Comparison of ENCODE assay signal across 19 cellular contexts in genomic region chr11:41784513-41785335, GRCh38.
DNase-seq lines count a peak whose midpoint lies in the region; ATAC-seq, FAIRE-seq and TF ChIP-seq lines count a peak whose summit lies in the region.
"Had no signal": no experiment of that assay in that cellular context is flagged by ENCODE, and none has a peak within 500 bp of the region (broad histone marks: within the 10 kb centered on the region; RNA-seq: fewer than 3 reads in every experiment).

No MANE protein-coding gene starts in this region.

- TF ChIP-seq EP300 in HepG2 (IDR thresholded peaks at IDR 0.05; ENCODE audit: low read depth in 2 of 2, low read length in 2 of 2) (no peak), HepG2 (CRISPR knock-in tag; IDR thresholded peaks at IDR 0.05; ENCODE audit: borderline replicate concordance) (no peak)

- POLR2A ChIA-PET in HepG2 (lab: Yijun Ruan, JAX): no interaction called here

- H2AFZ ChIP-seq in HepG2 (ENCODE audit: low read length): no peak overlapping the region

- H3K4me3 ChIP-seq in HepG2 (replicated peaks in 1 of 3; ENCODE audit: insufficient read depth in 1 of 3, low read depth in 2 of 3, low read length in 3 of 3): no peak overlapping the region
- H3K4me3 ChIP-seq: BLaER1 treated with 17β-estradiol and CSF1 and Interleukin-3, amounts not matched to agents 10 nM and 100 nM had no signal

- H3K4me1 ChIP-seq in HepG2 (ENCODE audit: insufficient read depth, low read length): no peaks in the 10 kb centered on the region

- H3K27me3 ChIP-seq in HepG2 (ENCODE audit: control insufficient read depth in 1 of 2, insufficient read depth in 2 of 2, low read length in 2 of 2): no peaks in the 10 kb centered on the region
- H3K27me3 ChIP-seq: BLaER1 treated with 17β-estradiol and CSF1 and Interleukin-3, amounts not matched to agents 10 nM and 100 nM had no signal

- CTCF ChIA-PET in HepG2 (lab: Yijun Ruan, JAX; ENCODE audit: low intra/inter-chr PET ratio, low total read pairs): no interaction called here

- no peak for TF ChIP-seq CTCF in 22Rv1 (IDR thresholded peaks at IDR 0.05)
- TF ChIP-seq CTCF in HepG2 (CRISPR knock-in tag; IDR thresholded peaks at IDR 0.05): no peak

- H3K27ac ChIP-seq in 22Rv1 (peak overlapping the region; percentile 100), HepG2 (ENCODE audit: extremely low read length, insufficient read depth, low read length) (no peak overlapping the region)

- 0% methylated on average over 3 of the region's 3 CpGs for WGBS in HepG2 (ENCODE audit: low lambda C conversion rate)

- in situ Hi-C loops in HepG2 (cut with HindIII; ENCODE audit: extremely low pct_ligation_motif_present, low pct_unique_long_range_greater_than_20kb): no loop called here

- intact Hi-C loops in left colon (cut with DNase I, micrococcal nuclease) (no loop called here), HepG2 (cut with micrococcal nuclease; ENCODE audit: unreplicated experiment) (no loop called here)

- DNase-seq in HT1080 (ENCODE audit: low read depth) (peak; percentile 80), SW480 (ENCODE audit: low spot score) (peak; percentile 79), left colon (peak in 1 of 2 donors; percentile 47), occipital lobe (lab: John Stamatoyannopoulos, UW) (no peak), GF-D8 (lab: John Stamatoyannopoulos, UW) (no peak), HepG2 (ENCODE audit: low spot score) (no peak)
- DNase-seq: activated CD4-positive, alpha-beta T cell treated with anti-CD3 and anti-CD28 coated beads for 36 hours; activated CD8-positive, alpha-beta memory T cell treated with anti-CD3 and anti-CD28 coated beads, Interleukin-2, amount 10 ng/mL, durations not matched to agents 7 days and 5 days; activated naive CD8-positive, alpha-beta T cell treated with anti-CD3 and anti-CD28 coated beads, Interleukin-2, amount 10 ng/mL, durations not matched to agents 7 days and 5 days; HFFc6; left cardiac atrium; NCI-H1436; NCI-H774 had no signal

- BruUV-seq in HepG2 (replicated peaks; lab: Mats Ljungman, UMichigan): no TSS peak

- peaks cover 84% of the 10 kb centered on the region for H3K9me3 ChIP-seq in HepG2 (ENCODE audit: low read length)

- no peak for TF ChIP-seq POLR2A in HepG2 (IDR thresholded peaks at IDR 0.05; ENCODE audit: insufficient read depth in 1 of 2, low read depth in 2 of 2, low read length in 2 of 2)

- no peaks in the 10 kb centered on the region for H3K36me3 ChIP-seq in HepG2 (replicated peaks in 1 of 2; ENCODE audit: control insufficient read depth in 1 of 2, insufficient read depth in 2 of 2, low read length in 2 of 2)
- H3K36me3 ChIP-seq: BLaER1 treated with 17β-estradiol and CSF1 and Interleukin-3, amounts not matched to agents 10 nM and 100 nM had no signal

- H3K79me2 ChIP-seq in HepG2 (ENCODE audit: insufficient read depth, low read length): no peaks in the 10 kb centered on the region

- no peak for FAIRE-seq in HepG2 (lab: Jason Lieb, UNC)
- FAIRE-seq: frontal cortex, TTC549 had no signal

- H3K9ac ChIP-seq in HepG2 (ENCODE audit: insufficient read depth, low read depth, low read length): no peak overlapping the region

- H3K4me2 ChIP-seq in HepG2 (ENCODE audit: low read depth, low read length): no peak overlapping the region

- ATAC-seq in left colon (peak; percentile 100), HG03097 (IDR thresholded peaks at IDR 0.05; ENCODE audit: low FRiP score, unreplicated experiment) (no peak), HepG2 (no peak)
- ATAC-seq: activated CD4-positive, alpha-beta T cell treated with anti-CD3 and anti-CD28 coated beads for 36 hours; activated CD8-positive, alpha-beta memory T cell treated with anti-CD3 and anti-CD28 coated beads, Interleukin-2, amount 10 ng/mL, durations not matched to agents 7 days and 5 days; activated T-helper 17 cell treated with anti-CD3 and anti-CD28 coated beads, Interleukin-2, amount 50 U/mL, for 72 hours; left cardiac atrium had no signal

- H4K20me1 ChIP-seq in HepG2 (ENCODE audit: insufficient read depth, low read length): no peaks in the 10 kb centered on the region
- H4K20me1 ChIP-seq: BLaER1 treated with 17β-estradiol and CSF1 and Interleukin-3, amounts not matched to agents 10 nM and 100 nM had no signal

- no peak for TF ChIP-seq RAD21 in HepG2 (CRISPR knock-in tag; IDR thresholded peaks at IDR 0.05)

TF ChIP-seq in HepG2, 621 proteins besides CTCF, POLR2A, EP300 and RAD21:
- TF ChIP-seq PHF5A (CRISPR knock-in tag; IDR thresholded peaks at IDR 0.05; ENCODE audit: low read depth, unreplicated experiment) (no peak), ZNF331 (CRISPR knock-in tag; IDR thresholded peaks at IDR 0.05) (no peak), ZNF446 (CRISPR knock-in tag; IDR thresholded peaks at IDR 0.05) (no peak), NFE2L1 (CRISPR knock-in tag; IDR thresholded peaks at IDR 0.05; ENCODE audit: borderline replicate concordance) (no peak), NBN (conservative IDR thresholded peaks at IDR 0.05) (no peak)
- TF ChIP-seq, protein P1, sequence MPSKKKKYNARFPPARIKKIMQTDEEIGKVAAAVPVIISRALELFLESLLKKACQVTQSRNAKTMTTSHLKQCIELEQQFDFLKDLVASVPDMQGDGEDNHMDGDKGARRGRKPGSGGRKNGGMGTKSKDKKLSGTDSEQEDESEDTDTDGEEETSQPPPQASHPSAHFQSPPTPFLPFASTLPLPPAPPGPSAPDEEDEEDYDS (CRISPR knock-in tag; IDR thresholded peaks at IDR 0.05): no peak

Comparison
In these comparisons a context has a peak if more than half of its experiments do, and no peak if none do; other contexts are left out.
1. DNase-seq: peak in HT1080 (single experiment) and SW480 (single experiment); none in occipital lobe (single experiment), GF-D8 (single experiment) and HepG2 (single experiment).